Comparison of ENCODE assay signal across 1 cellular context in genomic region chr2:164841719-164842623, GRCh38.
TF ChIP-seq lines count a peak whose summit lies in the region.

A gene with protein sequence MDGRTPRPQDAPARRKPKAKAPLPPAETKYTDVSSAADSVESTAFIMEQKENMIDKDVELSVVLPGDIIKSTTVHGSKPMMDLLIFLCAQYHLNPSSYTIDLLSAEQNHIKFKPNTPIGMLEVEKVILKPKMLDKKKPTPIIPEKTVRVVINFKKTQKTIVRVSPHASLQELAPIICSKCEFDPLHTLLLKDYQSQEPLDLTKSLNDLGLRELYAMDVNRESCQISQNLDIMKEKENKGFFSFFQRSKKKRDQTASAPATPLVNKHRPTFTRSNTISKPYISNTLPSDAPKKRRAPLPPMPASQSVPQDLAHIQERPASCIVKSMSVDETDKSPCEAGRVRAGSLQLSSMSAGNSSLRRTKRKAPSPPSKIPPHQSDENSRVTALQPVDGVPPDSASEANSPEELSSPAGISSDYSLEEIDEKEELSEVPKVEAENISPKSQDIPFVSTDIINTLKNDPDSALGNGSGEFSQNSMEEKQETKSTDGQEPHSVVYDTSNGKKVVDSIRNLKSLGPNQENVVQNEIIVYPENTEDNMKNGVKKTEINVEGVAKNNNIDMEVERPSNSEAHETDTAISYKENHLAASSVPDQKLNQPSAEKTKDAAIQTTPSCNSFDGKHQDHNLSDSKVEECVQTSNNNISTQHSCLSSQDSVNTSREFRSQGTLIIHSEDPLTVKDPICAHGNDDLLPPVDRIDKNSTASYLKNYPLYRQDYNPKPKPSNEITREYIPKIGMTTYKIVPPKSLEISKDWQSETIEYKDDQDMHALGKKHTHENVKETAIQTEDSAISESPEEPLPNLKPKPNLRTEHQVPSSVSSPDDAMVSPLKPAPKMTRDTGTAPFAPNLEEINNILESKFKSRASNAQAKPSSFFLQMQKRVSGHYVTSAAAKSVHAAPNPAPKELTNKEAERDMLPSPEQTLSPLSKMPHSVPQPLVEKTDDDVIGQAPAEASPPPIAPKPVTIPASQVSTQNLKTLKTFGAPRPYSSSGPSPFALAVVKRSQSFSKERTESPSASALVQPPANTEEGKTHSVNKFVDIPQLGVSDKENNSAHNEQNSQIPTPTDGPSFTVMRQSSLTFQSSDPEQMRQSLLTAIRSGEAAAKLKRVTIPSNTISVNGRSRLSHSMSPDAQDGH (minus strand): TSS chr2:164841823. CDS start chr2:164841196, 627 bp downstream.

TF ChIP-seq in HepG2, 621 proteins besides CTCF, POLR2A, EP300 and RAD21 (continued from another document and continues in another):
- TF ChIP-seq, protein P1, sequence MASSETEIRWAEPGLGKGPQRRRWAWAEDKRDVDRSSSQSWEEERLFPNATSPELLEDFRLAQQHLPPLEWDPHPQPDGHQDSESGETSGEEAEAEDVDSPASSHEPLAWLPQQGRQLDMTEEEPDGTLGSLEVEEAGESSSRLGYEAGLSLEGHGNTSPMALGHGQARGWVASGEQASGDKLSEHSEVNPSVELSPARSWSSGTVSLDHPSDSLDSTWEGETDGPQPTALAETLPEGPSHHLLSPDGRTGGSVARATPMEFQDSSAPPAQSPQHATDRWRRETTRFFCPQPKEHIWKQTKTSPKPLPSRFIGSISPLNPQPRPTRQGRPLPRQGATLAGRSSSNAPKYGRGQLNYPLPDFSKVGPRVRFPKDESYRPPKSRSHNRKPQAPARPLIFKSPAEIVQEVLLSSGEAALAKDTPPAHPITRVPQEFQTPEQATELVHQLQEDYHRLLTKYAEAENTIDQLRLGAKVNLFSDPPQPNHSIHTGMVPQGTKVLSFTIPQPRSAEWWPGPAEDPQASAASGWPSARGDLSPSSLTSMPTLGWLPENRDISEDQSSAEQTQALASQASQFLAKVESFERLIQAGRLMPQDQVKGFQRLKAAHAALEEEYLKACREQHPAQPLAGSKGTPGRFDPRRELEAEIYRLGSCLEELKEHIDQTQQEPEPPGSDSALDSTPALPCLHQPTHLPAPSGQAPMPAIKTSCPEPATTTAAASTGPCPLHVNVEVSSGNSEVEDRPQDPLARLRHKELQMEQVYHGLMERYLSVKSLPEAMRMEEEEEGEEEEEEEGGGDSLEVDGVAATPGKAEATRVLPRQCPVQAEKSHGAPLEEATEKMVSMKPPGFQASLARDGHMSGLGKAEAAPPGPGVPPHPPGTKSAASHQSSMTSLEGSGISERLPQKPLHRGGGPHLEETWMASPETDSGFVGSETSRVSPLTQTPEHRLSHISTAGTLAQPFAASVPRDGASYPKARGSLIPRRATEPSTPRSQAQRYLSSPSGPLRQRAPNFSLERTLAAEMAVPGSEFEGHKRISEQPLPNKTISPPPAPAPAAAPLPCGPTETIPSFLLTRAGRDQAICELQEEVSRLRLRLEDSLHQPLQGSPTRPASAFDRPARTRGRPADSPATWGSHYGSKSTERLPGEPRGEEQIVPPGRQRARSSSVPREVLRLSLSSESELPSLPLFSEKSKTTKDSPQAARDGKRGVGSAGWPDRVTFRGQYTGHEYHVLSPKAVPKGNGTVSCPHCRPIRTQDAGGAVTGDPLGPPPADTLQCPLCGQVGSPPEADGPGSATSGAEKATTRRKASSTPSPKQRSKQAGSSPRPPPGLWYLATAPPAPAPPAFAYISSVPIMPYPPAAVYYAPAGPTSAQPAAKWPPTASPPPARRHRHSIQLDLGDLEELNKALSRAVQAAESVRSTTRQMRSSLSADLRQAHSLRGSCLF (CRISPR knock-in tag; IDR thresholded peaks at IDR 0.05; ENCODE audit: borderline replicate concordance) = no peak
- TF ChIP-seq SOX13 (IDR thresholded peaks at IDR 0.05) (no peak), SOX13 (CRISPR knock-in tag; conservative IDR thresholded peaks at IDR 0.05 in 1 of 2, IDR thresholded peaks at IDR 0.05 in 1 of 2) (peak in 1 of 2 experiments; percentile 73; a peak in 2 of 4 replicates), HNF1A (IDR thresholded peaks at IDR 0.05; ENCODE audit: low read depth) (no peak), HNF1A (CRISPR knock-in tag; IDR thresholded peaks at IDR 0.05; ENCODE audit: borderline replicate concordance) (peak; percentile 58; the same call in 1 of the 2 replicates), TCF12 (IDR thresholded peaks at IDR 0.05) (no peak), TCF12 (CRISPR knock-in tag; IDR thresholded peaks at IDR 0.05) (0 out of 2 replicates have a peak, but pooled peaks have one; percentile 43), SATB2 (CRISPR knock-in tag; IDR thresholded peaks at IDR 0.05) (0 out of 2 replicates have a peak, but pooled peaks have one; percentile 4), NFATC3 (CRISPR knock-in tag; IDR thresholded peaks at IDR 0.05) (no peak), YEATS2 (CRISPR knock-in tag; IDR thresholded peaks at IDR 0.05; ENCODE audit: borderline replicate concordance) (peak; percentile 54; the same call in 1 of the 2 replicates), RAD51 (IDR thresholded peaks at IDR 0.05; ENCODE audit: borderline replicate concordance) (no peak), NFYB (CRISPR knock-in tag; IDR thresholded peaks at IDR 0.05) (peak; percentile 17; the same call in 1 of the 2 replicates), FOXA3 (CRISPR knock-in tag; IDR thresholded peaks at IDR 0.05) (peak; percentile 69; the same call in 1 of the 2 replicates), ZNF678 (CRISPR knock-in tag; IDR thresholded peaks at IDR 0.05) (no peak), ZNF333 (CRISPR knock-in tag; IDR thresholded peaks at IDR 0.05; ENCODE audit: borderline replicate concordance) (no peak), ARNT (IDR thresholded peaks at IDR 0.05) (no peak), NAIF1 (CRISPR knock-in tag; IDR thresholded peaks at IDR 0.05; ENCODE audit: borderline replicate concordance) (peak; percentile 50; the same call in 1 of the 2 replicates), ZNF766 (CRISPR knock-in tag; IDR thresholded peaks at IDR 0.05; ENCODE audit: borderline replicate concordance) (peak; percentile 69; the same call in 1 of the 2 replicates), SYNCRIP (IDR thresholded peaks at IDR 0.05; ENCODE audit: insufficient read depth, low read depth, low read length) (no peak), ATF5 (CRISPR knock-in tag; IDR thresholded peaks at IDR 0.05; ENCODE audit: low read depth) (no peak), ZNF33A (CRISPR knock-in tag; IDR thresholded peaks at IDR 0.05; ENCODE audit: borderline replicate concordance) (peak; percentile 62; the same call in 1 of the 2 replicates), KLF6 (CRISPR knock-in tag; IDR thresholded peaks at IDR 0.05) (no peak; the same call in 1 of the 2 replicates), ZNF382 (CRISPR knock-in tag; IDR thresholded peaks at IDR 0.05; ENCODE audit: borderline replicate concordance) (no peak), ZNF326 (CRISPR knock-in tag; IDR thresholded peaks at IDR 0.05; ENCODE audit: borderline replicate concordance) (no peak), EEA1 (CRISPR knock-in tag; IDR thresholded peaks at IDR 0.05; ENCODE audit: borderline replicate concordance) (peak; percentile 58; the same call in 1 of the 2 replicates), RFX3 (CRISPR knock-in tag; IDR thresholded peaks at IDR 0.05) (no peak), XRCC5 (optimal IDR thresholded peaks at IDR 0.05; ENCODE audit: low read length) (peak; percentile 96), ZSCAN30 (CRISPR knock-in tag; IDR thresholded peaks at IDR 0.05) (peak; percentile 87; the same call in 1 of the 2 replicates), ZFY (CRISPR knock-in tag; IDR thresholded peaks at IDR 0.05) (peak; percentile 73), NR2C2 (CRISPR knock-in tag; IDR thresholded peaks at IDR 0.05; ENCODE audit: borderline replicate concordance) (peak; percentile 34), ATAD3A (CRISPR knock-in tag; IDR thresholded peaks at IDR 0.05) (no peak)
- TF ChIP-seq, protein P2, sequence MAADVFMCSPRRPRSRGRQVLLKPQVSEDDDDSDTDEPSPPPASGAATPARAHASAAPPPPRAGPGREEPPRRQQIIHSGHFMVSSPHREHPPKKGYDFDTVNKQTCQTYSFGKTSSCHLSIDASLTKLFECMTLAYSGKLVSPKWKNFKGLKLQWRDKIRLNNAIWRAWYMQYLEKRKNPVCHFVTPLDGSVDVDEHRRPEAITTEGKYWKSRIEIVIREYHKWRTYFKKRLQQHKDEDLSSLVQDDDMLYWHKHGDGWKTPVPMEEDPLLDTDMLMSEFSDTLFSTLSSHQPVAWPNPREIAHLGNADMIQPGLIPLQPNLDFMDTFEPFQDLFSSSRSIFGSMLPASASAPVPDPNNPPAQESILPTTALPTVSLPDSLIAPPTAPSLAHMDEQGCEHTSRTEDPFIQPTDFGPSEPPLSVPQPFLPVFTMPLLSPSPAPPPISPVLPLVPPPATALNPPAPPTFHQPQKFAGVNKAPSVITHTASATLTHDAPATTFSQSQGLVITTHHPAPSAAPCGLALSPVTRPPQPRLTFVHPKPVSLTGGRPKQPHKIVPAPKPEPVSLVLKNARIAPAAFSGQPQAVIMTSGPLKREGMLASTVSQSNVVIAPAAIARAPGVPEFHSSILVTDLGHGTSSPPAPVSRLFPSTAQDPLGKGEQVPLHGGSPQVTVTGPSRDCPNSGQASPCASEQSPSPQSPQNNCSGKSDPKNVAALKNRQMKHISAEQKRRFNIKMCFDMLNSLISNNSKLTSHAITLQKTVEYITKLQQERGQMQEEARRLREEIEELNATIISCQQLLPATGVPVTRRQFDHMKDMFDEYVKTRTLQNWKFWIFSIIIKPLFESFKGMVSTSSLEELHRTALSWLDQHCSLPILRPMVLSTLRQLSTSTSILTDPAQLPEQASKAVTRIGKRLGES (CRISPR knock-in tag; IDR thresholded peaks at IDR 0.05; ENCODE audit: borderline replicate concordance) = 0 out of 2 replicates have a peak, but pooled peaks have one; percentile 44
- TF ChIP-seq, protein P3, sequence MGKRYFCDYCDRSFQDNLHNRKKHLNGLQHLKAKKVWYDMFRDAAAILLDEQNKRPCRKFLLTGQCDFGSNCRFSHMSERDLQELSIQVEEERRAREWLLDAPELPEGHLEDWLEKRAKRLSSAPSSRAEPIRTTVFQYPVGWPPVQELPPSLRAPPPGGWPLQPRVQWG (CRISPR knock-in tag; IDR thresholded peaks at IDR 0.05; ENCODE audit: borderline replicate concordance, low read depth) = no peak
- TF ChIP-seq, protein P4, sequence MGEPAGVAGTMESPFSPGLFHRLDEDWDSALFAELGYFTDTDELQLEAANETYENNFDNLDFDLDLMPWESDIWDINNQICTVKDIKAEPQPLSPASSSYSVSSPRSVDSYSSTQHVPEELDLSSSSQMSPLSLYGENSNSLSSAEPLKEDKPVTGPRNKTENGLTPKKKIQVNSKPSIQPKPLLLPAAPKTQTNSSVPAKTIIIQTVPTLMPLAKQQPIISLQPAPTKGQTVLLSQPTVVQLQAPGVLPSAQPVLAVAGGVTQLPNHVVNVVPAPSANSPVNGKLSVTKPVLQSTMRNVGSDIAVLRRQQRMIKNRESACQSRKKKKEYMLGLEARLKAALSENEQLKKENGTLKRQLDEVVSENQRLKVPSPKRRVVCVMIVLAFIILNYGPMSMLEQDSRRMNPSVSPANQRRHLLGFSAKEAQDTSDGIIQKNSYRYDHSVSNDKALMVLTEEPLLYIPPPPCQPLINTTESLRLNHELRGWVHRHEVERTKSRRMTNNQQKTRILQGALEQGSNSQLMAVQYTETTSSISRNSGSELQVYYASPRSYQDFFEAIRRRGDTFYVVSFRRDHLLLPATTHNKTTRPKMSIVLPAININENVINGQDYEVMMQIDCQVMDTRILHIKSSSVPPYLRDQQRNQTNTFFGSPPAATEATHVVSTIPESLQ (CRISPR knock-in tag; conservative IDR thresholded peaks at IDR 0.05) = no peak
- TF ChIP-seq, protein P5, sequence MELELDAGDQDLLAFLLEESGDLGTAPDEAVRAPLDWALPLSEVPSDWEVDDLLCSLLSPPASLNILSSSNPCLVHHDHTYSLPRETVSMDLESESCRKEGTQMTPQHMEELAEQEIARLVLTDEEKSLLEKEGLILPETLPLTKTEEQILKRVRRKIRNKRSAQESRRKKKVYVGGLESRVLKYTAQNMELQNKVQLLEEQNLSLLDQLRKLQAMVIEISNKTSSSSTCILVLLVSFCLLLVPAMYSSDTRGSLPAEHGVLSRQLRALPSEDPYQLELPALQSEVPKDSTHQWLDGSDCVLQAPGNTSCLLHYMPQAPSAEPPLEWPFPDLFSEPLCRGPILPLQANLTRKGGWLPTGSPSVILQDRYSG (CRISPR knock-in tag; IDR thresholded peaks at IDR 0.05) = no peak
- TF ChIP-seq, protein P6, sequence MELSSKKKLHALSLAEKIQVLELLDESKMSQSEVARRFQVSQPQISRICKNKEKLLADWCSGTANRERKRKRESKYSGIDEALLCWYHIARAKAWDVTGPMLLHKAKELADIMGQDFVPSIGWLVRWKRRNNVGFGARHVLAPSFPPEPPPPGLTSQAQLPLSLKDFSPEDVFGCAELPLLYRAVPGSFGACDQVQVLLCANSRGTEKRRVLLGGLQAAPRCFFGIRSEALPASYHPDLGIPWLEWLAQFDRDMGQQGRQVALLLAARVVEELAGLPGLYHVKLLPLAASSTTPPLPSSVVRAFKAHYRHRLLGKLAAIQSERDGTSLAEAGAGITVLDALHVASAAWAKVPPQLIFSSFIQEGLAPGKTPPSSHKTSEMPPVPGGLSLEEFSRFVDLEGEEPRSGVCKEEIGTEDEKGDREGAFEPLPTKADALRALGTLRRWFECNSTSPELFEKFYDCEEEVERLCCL (CRISPR knock-in tag; IDR thresholded peaks at IDR 0.05; ENCODE audit: borderline replicate concordance) = 0 out of 2 replicates have a peak, but pooled peaks have one; percentile 5
